ENCODE assay signal across 22 cellular contexts in genomic region chr1:41848216-41848952, GRCh38.
DNase-seq lines count a peak whose midpoint lies in the region; ATAC-seq, FAIRE-seq and TF ChIP-seq lines count a peak whose summit lies in the region.
"Had no signal": no experiment of that assay in that cellular context is flagged by ENCODE, and none has a peak within 500 bp of the region (broad histone marks: within the 10 kb centered on the region; RNA-seq: fewer than 3 reads in every experiment).

No MANE protein-coding gene starts in this region.

- H3K4me3 ChIP-seq in DND-41 (ENCODE audit: low read depth in 1 of 2, low read length in 2 of 2) (no peak overlapping the region), PC-3 (ENCODE audit: low read length) (no peak overlapping the region), endothelial cell of umbilical vein (replicated peaks in 1 of 3; ENCODE audit: insufficient read depth in 1 of 3, low read depth in 1 of 3, low read length in 3 of 3) (no peak overlapping the region)
- H3K4me3 ChIP-seq: A549, K562, SJSA1 had no signal

- BruUV-seq in PC-3 (replicated peaks; lab: Mats Ljungman, UMichigan) (TSS peak; percentile 9), endothelial cell of umbilical vein (replicated peaks; lab: Mats Ljungman, UMichigan) (no TSS peak)

- intact Hi-C loops in PC-3 (cut with micrococcal nuclease) = loop anchor here (10.0 kb wide), 2 partner anchors 136 to 486 kb away; partner anchors contain the start of gene FOXJ3
- intact Hi-C loops in endothelial cell of umbilical vein (cut with micrococcal nuclease) = no loop called here

- no peaks in the 10 kb centered on the region for H3K9me2 ChIP-seq in PC-3 (replicated peaks; ENCODE audit: low read length)

- H3K27ac ChIP-seq in DND-41 (ENCODE audit: low read length) = peak overlapping the region; percentile 73
- no peak overlapping the region for H3K27ac ChIP-seq in PC-3 (ENCODE audit: low read length)
- no peak overlapping the region for H3K27ac ChIP-seq in endothelial cell of umbilical vein (ENCODE audit: insufficient read depth, low read depth, low read length)
- H3K27ac ChIP-seq: A549, SJSA1 had no signal

- H3K36me3 ChIP-seq in DND-41 (ENCODE audit: insufficient read depth, low read length) (peaks cover 72% of the 10 kb centered on the region), PC-3 (ENCODE audit: low read depth, low read length) (no peaks in the 10 kb centered on the region), endothelial cell of umbilical vein (ENCODE audit: control insufficient read depth in 2 of 2, extremely low read depth in 1 of 2, insufficient read depth in 2 of 2, low read length in 2 of 2) (no peaks in the 10 kb centered on the region)
- H3K36me3 ChIP-seq: SJSA1 had no signal

- CTCF ChIA-PET in PC-3 (lab: Charles Lee) (no interaction called here), endothelial cell of umbilical vein (lab: Charles Lee) (interaction anchor here (1.0 to 1.5 kb wide), 2 partner anchors 13 to 325 kb away, joined by 3 to 5 read pairs; no protein-coding TSS in a partner anchor)

- FAIRE-seq in endothelial cell of umbilical vein (lab: Jason Lieb, UNC) = peak; percentile 12
- FAIRE-seq: A549, GM18507, H54, HepG2, RCC 7860 had no signal

- H3K9ac ChIP-seq in DND-41 (ENCODE audit: low read depth, low read length) (no peak overlapping the region), PC-3 (ENCODE audit: low read length) (no peak overlapping the region), endothelial cell of umbilical vein (replicated peaks; ENCODE audit: extremely low read depth, insufficient read depth, low read length) (no peak overlapping the region)

- H3K4me1 ChIP-seq in DND-41 (ENCODE audit: insufficient read depth, low read length) (peaks cover 43% of the 10 kb centered on the region), PC-3 (ENCODE audit: insufficient read depth, low read length) (peaks cover 71% of the 10 kb centered on the region), endothelial cell of umbilical vein (ENCODE audit: control insufficient read depth, extremely low read depth, insufficient read depth, low read length) (peaks cover 42% of the 10 kb centered on the region)

- H3K9me3 ChIP-seq in DND-41 (ENCODE audit: insufficient read depth, low read length, severe bottlenecking) (no peaks in the 10 kb centered on the region), PC-3 (ENCODE audit: low read length) (no peaks in the 10 kb centered on the region), endothelial cell of umbilical vein (replicated peaks; ENCODE audit: control insufficient read depth, insufficient read depth, low read length) (no peaks in the 10 kb centered on the region)
- H3K9me3 ChIP-seq: A549, SJSA1 had no signal

- peak; percentile 72 for DNase-seq in DMS 273 (lab: John Stamatoyannopoulos, UW; ENCODE audit: unreplicated experiment)
- DNase-seq in DND-41 = no peak
- no peak for DNase-seq in PC-3
- DNase-seq in endothelial cell of umbilical vein (ENCODE audit: low read depth, low spot score) = no peak
- DNase-seq in mucosa of gallbladder (ENCODE audit: low spot score) = no peak
- DNase-seq in NCI-H1417 (lab: John Stamatoyannopoulos, UW) = no peak
- DNase-seq: CD4-positive, alpha-beta memory T cell; COR-L47; MV-4-11; NCI-H1417 treated with DMSO at 0.1 percent for 48 hours; NCI-H1694 treated with DMSO at 0.1 percent for 48 hours; NCI-H2081 treated with DMSO at 0.1 percent for 48 hours; NCI-H526; T-helper 2 cell had no signal

- ATAC-seq in DND-41 (ENCODE audit: insufficient read depth, low read depth) (no peak), PC-3 (no peak), HG03095 (IDR thresholded peaks at IDR 0.05; ENCODE audit: unreplicated experiment) (no peak)
- ATAC-seq: A549, HepG2, K562 had no signal

- H3K79me2 ChIP-seq in DND-41 (ENCODE audit: insufficient read depth, low read length) (peaks cover 97% of the 10 kb centered on the region), PC-3 (ENCODE audit: low read length) (peaks cover 20% of the 10 kb centered on the region), endothelial cell of umbilical vein (ENCODE audit: control insufficient read depth, insufficient read depth, low read length) (no peaks in the 10 kb centered on the region)

- no peaks in the 10 kb centered on the region for H3K27me3 ChIP-seq in DND-41 (ENCODE audit: insufficient read depth, low read length, poor library complexity)
- H3K27me3 ChIP-seq in PC-3 (ENCODE audit: low read length) = no peaks in the 10 kb centered on the region
- H3K27me3 ChIP-seq in endothelial cell of umbilical vein (ENCODE audit: control insufficient read depth in 2 of 2, insufficient read depth in 2 of 2, low read length in 2 of 2) = no peaks in the 10 kb centered on the region
- H3K27me3 ChIP-seq: SJSA1 had no signal

- no peaks in the 10 kb centered on the region for H3F3A ChIP-seq in PC-3 (ENCODE audit: low read length, unreplicated experiment)

- H3K4me2 ChIP-seq in DND-41 (ENCODE audit: insufficient read depth, low read length) (no peak overlapping the region), PC-3 (ENCODE audit: low read length) (no peak overlapping the region), endothelial cell of umbilical vein (ENCODE audit: insufficient read depth, low read length) (no peak overlapping the region)
- H3K4me2 ChIP-seq: A549 had no signal

- H3K9me1 ChIP-seq in endothelial cell of umbilical vein (replicated peaks; ENCODE audit: control insufficient read depth, extremely low read depth, insufficient read depth, low read length) = no peaks in the 10 kb centered on the region

- H2AFZ ChIP-seq in DND-41 (ENCODE audit: low read depth, low read length) = no peak overlapping the region
- no peak overlapping the region for H2AFZ ChIP-seq in PC-3 (ENCODE audit: low read length)
- no peak overlapping the region for H2AFZ ChIP-seq in endothelial cell of umbilical vein (ENCODE audit: low read depth, low read length)

- POLR2A ChIA-PET in PC-3 (lab: Charles Lee; ENCODE audit: unreplicated experiment) (no interaction called here), endothelial cell of umbilical vein (lab: Charles Lee) (no interaction called here)

- no peak for TF ChIP-seq POLR2A in endothelial cell of umbilical vein (IDR thresholded peaks at IDR 0.05; ENCODE audit: low read depth, low read length)

- H4K20me1 ChIP-seq in DND-41 (ENCODE audit: insufficient read depth, low read length) = peaks cover 63% of the 10 kb centered on the region
- H4K20me1 ChIP-seq in PC-3 (ENCODE audit: low read length) = no peaks in the 10 kb centered on the region
- no peaks in the 10 kb centered on the region for H4K20me1 ChIP-seq in endothelial cell of umbilical vein (replicated peaks; ENCODE audit: control insufficient read depth, extremely low read depth, insufficient read depth, low read length)

- TF ChIP-seq CTCF in DND-41 (IDR thresholded peaks at IDR 0.05; ENCODE audit: borderline replicate concordance, extremely low read depth, low read length, poor library complexity, severe bottlenecking) (no peak), PC-3 (conservative IDR thresholded peaks at IDR 0.05; ENCODE audit: low read depth, low read length) (no peak), endothelial cell of umbilical vein (IDR thresholded peaks at IDR 0.05; ENCODE audit: extremely low read depth in 1 of 2, insufficient read depth in 1 of 2, low read depth in 1 of 2, low read length in 2 of 2) (no peak)

- dilution Hi-C loops in endothelial cell of umbilical vein (cut with MboI; ENCODE audit: extremely low pct_ligation_motif_present, low sequenced_read_pairs) = no loop called here

TF ChIP-seq in endothelial cell of umbilical vein, 7 proteins besides CTCF, POLR2A, EP300 and RAD21:
- TF ChIP-seq MYC (IDR thresholded peaks at IDR 0.05; ENCODE audit: low read depth, low read length) (no peak), EZH2 (IDR thresholded peaks at IDR 0.05; ENCODE audit: borderline replicate concordance, low read depth, low read length, severe bottlenecking) (no peak), JUN (IDR thresholded peaks at IDR 0.05; ENCODE audit: borderline replicate concordance, insufficient read depth, insufficient read length, low read depth) (no peak), GATA2 (IDR thresholded peaks at IDR 0.05; ENCODE audit: insufficient read depth, insufficient read length, low read depth, low read length) (no peak), POLR2AphosphoS5 (IDR thresholded peaks at IDR 0.05; ENCODE audit: insufficient read depth, low read depth, low read length) (no peak), FOS (IDR thresholded peaks at IDR 0.05; ENCODE audit: borderline replicate concordance, insufficient read depth, low read length) (no peak), MAX (IDR thresholded peaks at IDR 0.05; ENCODE audit: insufficient read depth, insufficient read length) (no peak)
